11 cellular contexts compared by ENCODE assay signal in the genomic region with DNA sequence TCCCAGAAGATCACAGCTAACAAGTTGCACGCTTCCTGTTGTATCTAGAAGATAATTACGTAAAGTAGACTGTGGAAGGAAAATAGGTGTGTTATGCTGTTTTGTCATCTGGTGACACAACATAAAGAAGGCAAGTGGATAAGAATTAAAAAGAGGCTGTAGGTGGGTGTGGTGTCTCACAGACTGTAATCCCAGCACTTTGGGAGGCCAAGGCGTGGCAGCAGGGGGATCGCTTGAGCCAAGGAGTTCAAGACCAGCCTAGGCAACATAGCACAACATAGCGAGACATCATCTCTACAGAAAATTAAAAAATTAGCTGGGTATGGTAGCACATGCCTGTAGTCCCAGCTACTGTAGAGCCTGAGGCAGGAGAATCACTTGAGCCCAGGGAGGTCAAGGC.
"Had no signal": no experiment of that assay in that cellular context is flagged by ENCODE, and none has a peak within 500 bp of the region (broad histone marks: within the 10 kb centered on the region; RNA-seq: fewer than 3 reads in every experiment).

No MANE protein-coding gene starts in this region.

- ATAC-seq: naive thymus-derived CD4-positive, alpha-beta T cell; upper lobe of right lung had no signal

- H3K4me3 Mint-ChIP-seq: activated naive CD4-positive, alpha-beta T cell treated with anti-CD3 and anti-CD28 coated beads, Interleukin-2, amount 10 ng/mL, durations not matched to agents 7 days and 5 days; naive thymus-derived CD4-positive, alpha-beta T cell had no signal

- H3K27ac ChIP-seq: dorsolateral prefrontal cortex, stomach, testis, upper lobe of right lung had no signal

- H3K27ac Mint-ChIP-seq: activated naive CD4-positive, alpha-beta T cell treated with anti-CD3 and anti-CD28 coated beads, Interleukin-2, amount 10 ng/mL, durations not matched to agents 7 days and 5 days had no signal

- H3K4me3 ChIP-seq: dorsolateral prefrontal cortex, stomach, testis, upper lobe of right lung had no signal

- H3K4me1 ChIP-seq: stomach, upper lobe of right lung had no signal

- H3K36me3 ChIP-seq: stomach, upper lobe of right lung had no signal

- H3K9me3 Mint-ChIP-seq: activated naive CD4-positive, alpha-beta T cell treated with anti-CD3 and anti-CD28 coated beads, Interleukin-2, amount 10 ng/mL, durations not matched to agents 7 days and 5 days had no signal

- FAIRE-seq: islet of Langerhans had no signal

- H3K9me3 ChIP-seq: stomach, testis, upper lobe of right lung had no signal

- DNase-seq: activated CD4-positive, alpha-beta T cell treated with anti-CD3 and anti-CD28 coated beads, Interleukin-2, amount 50 U/mL, for 1 hour; activated naive CD4-positive, alpha-beta T cell treated with anti-CD3 and anti-CD28 coated beads, Interleukin-2, amount 10 ng/mL, durations not matched to agents 7 days and 5 days; dorsolateral prefrontal cortex; mammary epithelial cell; naive thymus-derived CD4-positive, alpha-beta T cell; stimulated activated CD4-positive, alpha-beta T cell treated with anti-CD3 and anti-CD28 coated beads, Interleukin-12 subunit alpha, Interleukin-12 subunit beta, amount 100 ng/mL, for 4 hours; stimulated activated CD4-positive, alpha-beta T cell treated with anti-CD3 and anti-CD28 coated beads, Interleukin-2, amount 100 ng/mL, for 24 hours; stomach; testis; upper lobe of right lung had no signal

- H3K27me3 ChIP-seq: dorsolateral prefrontal cortex, stomach, testis, upper lobe of right lung had no signal

- H3K36me3 Mint-ChIP-seq: activated naive CD4-positive, alpha-beta T cell treated with anti-CD3 and anti-CD28 coated beads, Interleukin-2, amount 10 ng/mL, durations not matched to agents 7 days and 5 days had no signal
